15 cellular contexts compared by ENCODE assay signal in genomic region chr6:13695217-13695616, GRCh38. TPM values are rescaled to one million over a fixed set of nuclear protein-coding genes. Genes with fewer than 3 reads are reported as not detected.
A peak's percentile ranks its signal among the peaks of the same experiment; 100 is the strongest.
DNase-seq lines count a peak whose midpoint lies in the region; ATAC-seq lines count a peak whose summit lies in the region.
"Had no signal": no experiment of that assay in that cellular context is flagged by ENCODE, and none has a peak within 500 bp of the region (broad histone marks: within the 10 kb centered on the region; RNA-seq: fewer than 3 reads in every experiment).

No MANE protein-coding gene starts in this region.

- no peak for DNase-seq in activated CD8-positive, alpha-beta memory T cell treated with anti-CD3 and anti-CD28 coated beads, Interleukin-2, amount 10 ng/mL, durations not matched to agents 7 days and 5 days
- DNase-seq in activated CD8-positive, alpha-beta memory T cell treated with anti-CD3 and anti-CD28 coated beads, Interleukin-2, amount 50 U/mL, for 48 hours = no peak
- peak; percentile 52 for DNase-seq in OCI-M1 (lab: John Stamatoyannopoulos, UW)
- DNase-seq in central memory CD4-positive, alpha-beta T cell = peak; percentile 11
- DNase-seq in stimulated activated effector memory CD8-positive, alpha-beta T cell treated with anti-CD3 and anti-CD28 coated beads, Interleukin-12 subunit alpha, Interleukin-12 subunit beta, amount 100 ng/mL, for 72 hours (ENCODE audit: low spot score in 2 of 2) = no peak
- no peak for DNase-seq in inferior parietal cortex (ENCODE audit: extremely low spot score)
- DNase-seq in EL = no peak
- DNase-seq: dermis blood vessel endothelial cell, DMS 273 treated with DMSO at 0.1 percent for 48 hours, foreskin fibroblast, NCI-H1048, NCI-H345, ovary, PC-3 had no signal

- peaks cover 46% of the 10 kb centered on the region for H3K4me1 Mint-ChIP-seq in activated CD8-positive, alpha-beta memory T cell treated with anti-CD3 and anti-CD28 coated beads, Interleukin-2, amount 10 ng/mL, durations not matched to agents 7 days and 5 days
- H3K4me1 Mint-ChIP-seq in stimulated activated effector memory CD8-positive, alpha-beta T cell treated with anti-CD3 and anti-CD28 coated beads, Interleukin-12 subunit alpha, Interleukin-12 subunit beta, amount 100 ng/mL, for 72 hours = peaks cover 50% of the 10 kb centered on the region

- peaks cover 42% of the 10 kb centered on the region for H3K36me3 Mint-ChIP-seq in activated CD8-positive, alpha-beta memory T cell treated with anti-CD3 and anti-CD28 coated beads, Interleukin-2, amount 10 ng/mL, durations not matched to agents 7 days and 5 days
- H3K36me3 Mint-ChIP-seq in stimulated activated effector memory CD8-positive, alpha-beta T cell treated with anti-CD3 and anti-CD28 coated beads, Interleukin-12 subunit alpha, Interleukin-12 subunit beta, amount 100 ng/mL, for 72 hours = peaks cover 68% of the 10 kb centered on the region

- peak; percentile 36 for ATAC-seq in activated CD8-positive, alpha-beta memory T cell treated with anti-CD3 and anti-CD28 coated beads, Interleukin-2, amount 10 ng/mL, durations not matched to agents 7 days and 5 days
- ATAC-seq in stimulated activated effector memory CD8-positive, alpha-beta T cell treated with anti-CD3 and anti-CD28 coated beads, Interleukin-12 subunit alpha, Interleukin-12 subunit beta, amount 100 ng/mL, for 72 hours = no peak
- no peak for ATAC-seq in HG03135 (IDR thresholded peaks at IDR 0.05; ENCODE audit: unreplicated experiment)
- ATAC-seq: PC-3 had no signal

- H3K9me3 Mint-ChIP-seq in activated CD8-positive, alpha-beta memory T cell treated with anti-CD3 and anti-CD28 coated beads, Interleukin-2, amount 10 ng/mL, durations not matched to agents 7 days and 5 days (ENCODE audit: low read depth) = no peaks in the 10 kb centered on the region
- no peaks in the 10 kb centered on the region for H3K9me3 Mint-ChIP-seq in stimulated activated effector memory CD8-positive, alpha-beta T cell treated with anti-CD3 and anti-CD28 coated beads, Interleukin-12 subunit alpha, Interleukin-12 subunit beta, amount 100 ng/mL, for 72 hours

- H3K27me3 Mint-ChIP-seq in activated CD8-positive, alpha-beta memory T cell treated with anti-CD3 and anti-CD28 coated beads, Interleukin-2, amount 10 ng/mL, durations not matched to agents 7 days and 5 days = no peaks in the 10 kb centered on the region

- H3K4me3 Mint-ChIP-seq in activated CD8-positive, alpha-beta memory T cell treated with anti-CD3 and anti-CD28 coated beads, Interleukin-2, amount 10 ng/mL, durations not matched to agents 7 days and 5 days = peak overlapping the region; percentile 25
- H3K4me3 Mint-ChIP-seq in stimulated activated effector memory CD8-positive, alpha-beta T cell treated with anti-CD3 and anti-CD28 coated beads, Interleukin-12 subunit alpha, Interleukin-12 subunit beta, amount 100 ng/mL, for 72 hours = peak overlapping the region; percentile 14

- CTCF ChIA-PET in activated CD8-positive, alpha-beta memory T cell treated with anti-CD3 and anti-CD28 coated beads, Interleukin-2, amount 10 ng/mL, durations not matched to agents 7 days and 5 days (lab: Charles Lee) = interaction anchor here (0.7 to 3.5 kb wide), 12 partner anchors 9 to 358 kb away, joined by 3 to 20 read pairs (median 4); partner anchors contain the start of genes NOL7 and RANBP9

- peak overlapping the region; percentile 79 for H3K27ac Mint-ChIP-seq in activated CD8-positive, alpha-beta memory T cell treated with anti-CD3 and anti-CD28 coated beads, Interleukin-2, amount 10 ng/mL, durations not matched to agents 7 days and 5 days
- H3K27ac Mint-ChIP-seq in stimulated activated effector memory CD8-positive, alpha-beta T cell treated with anti-CD3 and anti-CD28 coated beads, Interleukin-12 subunit alpha, Interleukin-12 subunit beta, amount 100 ng/mL, for 72 hours = peak overlapping the region; percentile 84

RNA-seq across cellular contexts. Expression of gene RANBP9, which starts 16.4 kb away (rescaled TPM):
- total RNA-seq in activated CD8-positive, alpha-beta memory T cell treated with anti-CD3 and anti-CD28 coated beads, Interleukin-2, amount 10 ng/mL, durations not matched to agents 7 days and 5 days = 10 to 100 TPM; 57.2 to 74.3 TPM

Comparison
In these comparisons a context has a peak if more than half of its experiments do, and no peak if none do; other contexts are left out.
1. DNase-seq: peak in OCI-M1 (single experiment) and central memory CD4-positive, alpha-beta T cell (single experiment); none in activated CD8-positive, alpha-beta memory T cell treated with anti-CD3 and anti-CD28 coated beads, Interleukin-2, amount 10 ng/mL, durations not matched to agents 7 days and 5 days (single experiment), activated CD8-positive, alpha-beta memory T cell treated with anti-CD3 and anti-CD28 coated beads, Interleukin-2, amount 50 U/mL, for 48 hours (single experiment), stimulated activated effector memory CD8-positive, alpha-beta T cell treated with anti-CD3 and anti-CD28 coated beads, Interleukin-12 subunit alpha, Interleukin-12 subunit beta, amount 100 ng/mL, for 72 hours (0 of 2), inferior parietal cortex (single experiment) and EL (single experiment).